Comparison of ENCODE assay signal across 8 cellular contexts in genomic region chr19:15418588-15419412, GRCh38. TPM values are rescaled to one million over a fixed set of nuclear protein-coding genes. Genes with fewer than 3 reads are reported as not detected.
DNase-seq lines count a peak whose midpoint lies in the region; ATAC-seq and FAIRE-seq lines count a peak whose summit lies in the region.

TSS of gene AKAP8L (minus strand) at chr19:15418988. CDS start at chr19:15418923, 65 bp downstream.

- peak within 1 kb of the TSS; percentile 89 to 99 for H3K27ac Mint-ChIP-seq in effector memory CD8-positive, alpha-beta T cell

- in situ Hi-C loops in Caki2 (cut with HindIII; ENCODE audit: low pct_unique_long_range_greater_than_20kb, low sequenced_read_pairs) = no loop called here

- H3K4me3 Mint-ChIP-seq in effector memory CD8-positive, alpha-beta T cell = peak within 1 kb of the TSS; percentile 95 to 98

- peak; percentile 82 for ATAC-seq in GM21367 (IDR thresholded peaks at IDR 0.05; ENCODE audit: unreplicated experiment)
- ATAC-seq in effector memory CD8-positive, alpha-beta T cell (replicated peaks) = peak; percentile 90

- peaks cover 18% of the 10 kb centered on the region for H3K36me3 Mint-ChIP-seq in effector memory CD8-positive, alpha-beta T cell (ENCODE audit: insufficient read depth)

- peak; percentile 100 for DNase-seq in Caki2 (ENCODE audit: low read depth)
- DNase-seq in HTR-8/SVneo (ENCODE audit: insufficient read length, low spot score) = peak; percentile 100
- peak; percentile 100 for DNase-seq in NOMO-1 treated with dmso at 0.1 percent for 144 hours (lab: John Stamatoyannopoulos, UW; ENCODE audit: unreplicated experiment)
- peak; percentile 91 to 94 (median 93) for DNase-seq in activated CD8-positive, alpha-beta memory T cell treated with anti-CD3 and anti-CD28 coated beads for 48 hours (ENCODE audit: low read depth in 2 of 3, low spot score in 2 of 3)
- DNase-seq in effector memory CD8-positive, alpha-beta T cell = peak; percentile 98 to 99 (median 98)
- DNase-seq in medulla oblongata (ENCODE audit: extremely low spot score) = peak; percentile 99
- peak; percentile 97 for DNase-seq in stimulated activated CD8-positive, alpha-beta memory T cell treated with anti-CD3 and anti-CD28 coated beads, Interleukin-12 subunit alpha, Interleukin-12 subunit beta, amount 100 ng/mL, for 1 hour (ENCODE audit: low read depth)

- FAIRE-seq in HTR-8/SVneo (lab: Jason Lieb, UNC) = peak; percentile 85

- peaks cover 32 to 38% of the 10 kb centered on the region in 2 donors for H3K4me1 Mint-ChIP-seq in effector memory CD8-positive, alpha-beta T cell (ENCODE audit: low read depth in 2 of 2)

- H3K27me3 Mint-ChIP-seq in effector memory CD8-positive, alpha-beta T cell = no peaks in the 10 kb centered on the region

- no peaks in the 10 kb centered on the region for H3K9me3 Mint-ChIP-seq in effector memory CD8-positive, alpha-beta T cell

RNA-seq across cellular contexts. Expression of gene AKAP8L, which starts in this region (rescaled TPM):
- 51.8 and 58.5 TPM in 2 replicates for total RNA-seq in Caki2 (2014; rRNA removed; shearing (Covaris generic); ENCODE audit: low replicate concordance)

Comparison
In these comparisons a context has a peak if more than half of its experiments do, and no peak if none do; other contexts are left out.
1. Peak in every context shown above with its lines: DNase-seq and ATAC-seq.